In genomic region chr15:55824857-55825613, GRCh38 we compare ENCODE assay signal across 1 cellular context.
TF ChIP-seq lines count a peak whose summit lies in the region.

No MANE protein-coding gene starts in this region.

TF ChIP-seq in HEK293, 187 proteins besides CTCF, POLR2A, EP300 and RAD21 (continued from another document):
- no peak for TF ChIP-seq ELK4 (IDR thresholded peaks at IDR 0.05; ENCODE audit: borderline replicate concordance, low read depth, low read length)
- TF ChIP-seq SP7 (tag by site-specific recombination; IDR thresholded peaks at IDR 0.05), result 0 out of 2 replicates have a peak, but pooled peaks have one; percentile 35
- no peak for TF ChIP-seq ZNF37A (tag by site-specific recombination; IDR thresholded peaks at IDR 0.05)
- TF ChIP-seq ZNF155 (tag by site-specific recombination; IDR thresholded peaks at IDR 0.05), result no peak
- TF ChIP-seq ZNF175 (tag by site-specific recombination; IDR thresholded peaks at IDR 0.05), result no peak
TF ChIP-seq in HEK293: peak in this region for 52.
